In the genomic region with DNA sequence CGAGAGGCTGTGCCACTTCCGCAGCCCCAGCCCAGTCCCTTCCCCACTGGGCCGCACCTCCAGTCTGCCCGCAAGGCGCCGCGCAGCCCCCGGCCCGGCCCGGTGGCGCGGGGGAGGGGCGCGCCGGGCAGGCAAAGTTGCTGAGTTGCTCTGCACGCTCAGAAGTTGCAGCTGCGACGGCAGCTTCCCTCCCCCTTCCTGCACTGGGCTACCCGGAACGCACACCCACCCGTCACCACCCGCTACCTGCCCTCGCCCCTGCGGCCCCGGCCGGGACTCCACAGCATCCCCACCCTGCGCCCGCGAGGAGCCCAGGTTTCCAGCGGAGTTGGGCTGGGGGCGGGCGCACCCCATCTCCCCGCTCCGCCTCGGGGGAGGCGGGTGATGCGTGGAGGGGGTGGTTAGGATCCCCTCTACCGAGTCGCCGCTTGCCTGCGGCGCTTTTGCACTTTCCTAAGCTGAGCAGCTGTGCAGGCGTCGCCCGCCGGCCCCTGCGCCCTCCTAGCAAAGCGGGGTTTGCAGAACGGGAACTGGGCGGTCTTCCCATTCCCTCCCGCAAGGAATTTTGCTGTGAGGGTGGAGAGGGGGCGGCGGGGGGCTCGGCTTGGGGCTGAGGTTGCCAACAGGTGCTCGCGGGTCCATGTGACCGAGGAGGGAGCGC, we compare ENCODE assay signal across 8 cellular contexts. TPM values are rescaled to one million over a fixed set of nuclear protein-coding genes. Genes with fewer than 3 reads are reported as not detected.
A peak's percentile ranks its signal among the peaks of the same experiment; 100 is the strongest.
DNase-seq lines count a peak whose midpoint lies in the region; ATAC-seq and TF ChIP-seq lines count a peak whose summit lies in the region.

No MANE protein-coding gene starts in this region.

- WGBS in IMR-90 (ENCODE audit: extremely low coverage in 2 of 2, insufficient read length in 1 of 2), 2 experiments, result 8% methylated on average over 22 of the region's 58 CpGs; no CpG with 5 or more reads in 1 of the 2 experiments

- peak overlapping the region; percentile 89 for H3K4me2 ChIP-seq in IMR-90 (ENCODE audit: low read depth, low read length)

- H3K23ac ChIP-seq in IMR-90 (ENCODE audit: low read depth, low read length), result no peak overlapping the region

- H3K9me1 ChIP-seq in IMR-90 (ENCODE audit: insufficient read depth, low read length), result no peaks in the 10 kb centered on the region

- no peak for TF ChIP-seq POLR2A in IMR-90 (IDR thresholded peaks at IDR 0.05; ENCODE audit: low read depth, low read length)

- no peak overlapping the region; the same call in 1 of the 2 replicates for H3K4ac ChIP-seq in IMR-90 (ENCODE audit: low read depth, low read length)

- POLR2A ChIA-PET in A673 (lab: Charles Lee; ENCODE audit: low non-redundant PET), result no interaction called here
- POLR2A ChIA-PET in IMR-90 (lab: Charles Lee; ENCODE audit: unreplicated experiment), result no interaction called here

- DNase-seq in A673 (ENCODE audit: low spot score), result peak; percentile 75
- DNase-seq in IMR-90, result no peak
- DNase-seq in choroid plexus epithelial cell (ENCODE audit: low read depth), result peak; percentile 56
- peak; percentile 78 to 92 for DNase-seq in left lung
- peak; percentile 14 for DNase-seq in stimulated activated CD8-positive, alpha-beta memory T cell treated with anti-CD3 and anti-CD28 coated beads, Interleukin-15, amount 100 ng/mL, for 1 hour (ENCODE audit: low read depth)

- ATAC-seq in GM18868 (IDR thresholded peaks at IDR 0.05; ENCODE audit: unreplicated experiment) (peak; percentile 58), IMR-90 (ENCODE audit: low read depth) (peak; percentile 56), left lung (peak; percentile 84), HG03571 (IDR thresholded peaks at IDR 0.05; ENCODE audit: unreplicated experiment) (no peak)

- H3K36me3 ChIP-seq in A673 (ENCODE audit: insufficient read depth, low read length, poor library complexity, severe bottlenecking) (no peaks in the 10 kb centered on the region), IMR-90 (ENCODE audit: control insufficient read depth, insufficient read depth, low read length) (no peaks in the 10 kb centered on the region), left lung (no peaks in the 10 kb centered on the region)

- H2AK9ac ChIP-seq in IMR-90 (replicated peaks; ENCODE audit: low read depth, low read length, poor library complexity), result peak overlapping the region; percentile 11

- no TSS peak for BruUV-seq in A673 (replicated peaks; lab: Mats Ljungman, UMichigan)
- no TSS peak for BruUV-seq in IMR-90 (replicated peaks; lab: Mats Ljungman, UMichigan)

- peak overlapping the region; percentile 94 for H2AFZ ChIP-seq in IMR-90 (replicated peaks; ENCODE audit: low read length, poor library complexity)

- H4K91ac ChIP-seq in IMR-90 (ENCODE audit: insufficient read depth, low read depth, low read length), result no peak overlapping the region

- H3K9ac ChIP-seq in IMR-90 (ENCODE audit: low read depth, low read length), result peak overlapping the region; percentile 46

- no peaks in the 10 kb centered on the region for H3K79me1 ChIP-seq in IMR-90 (ENCODE audit: low read depth in 1 of 2, low read length in 2 of 2)

- no peak overlapping the region for H2AK5ac ChIP-seq in IMR-90 (ENCODE audit: low read depth, low read length)

- peak overlapping the region; percentile 70 for H3K4me3 ChIP-seq in A673 (ENCODE audit: low read depth, low read length, poor library complexity, severe bottlenecking)
- H3K4me3 ChIP-seq in IMR-90 (ENCODE audit: insufficient read depth, low read depth, low read length), result peak overlapping the region; percentile 32
- peak overlapping the region; percentile 60 for H3K4me3 ChIP-seq in choroid plexus epithelial cell (ENCODE audit: low read depth, low read length)
- peak overlapping the region; percentile 64 to 73 for H3K4me3 ChIP-seq in left lung

- no peak overlapping the region; the same call in 1 of the 2 replicates for H4K5ac ChIP-seq in IMR-90 (ENCODE audit: low read depth, low read length)

- H3K27me3 ChIP-seq in A673 (replicated peaks; ENCODE audit: insufficient read depth, low read depth, low read length, poor library complexity), result no peaks in the 10 kb centered on the region
- no peaks in the 10 kb centered on the region for H3K27me3 ChIP-seq in IMR-90 (ENCODE audit: control insufficient read depth, insufficient read depth, low read length)
- no peaks in the 10 kb centered on the region for H3K27me3 ChIP-seq in left lung

- dilution Hi-C loops in IMR-90 (cut with HindIII; ENCODE audit: low sequenced_read_pairs, unreplicated experiment), result no loop called here

- no peak overlapping the region for H3K14ac ChIP-seq in IMR-90 (replicated peaks; ENCODE audit: low read depth, low read length)

- H2BK20ac ChIP-seq in IMR-90 (ENCODE audit: low read depth, low read length), result no peak overlapping the region

- intact Hi-C loops in A673 (cut with micrococcal nuclease; ENCODE audit: unreplicated experiment) (loop anchor here (5.0 to 10.0 kb wide), 3 partner anchors 55 to 357 kb away; partner anchors contain the start of gene RREB1), IMR-90 (cut with micrococcal nuclease) (no loop called here), left lung (cut with DNase I) (no loop called here)

- in situ Hi-C loops in IMR-90 (cut with MboI; ENCODE audit: low sequenced_read_pairs), result no loop called here

- no peaks in the 10 kb centered on the region for H3K9me3 ChIP-seq in A673 (ENCODE audit: low read depth, low read length, poor library complexity, severe bottlenecking)
- H3K9me3 ChIP-seq in IMR-90 (ENCODE audit: control insufficient read depth, insufficient read depth, low read length), result no peaks in the 10 kb centered on the region
- H3K9me3 ChIP-seq in left lung, result no peaks in the 10 kb centered on the region

- no peak overlapping the region for H2BK5ac ChIP-seq in IMR-90 (ENCODE audit: low read depth, low read length, poor library complexity, severe bottlenecking)

- H3K4me1 ChIP-seq in A673 (ENCODE audit: insufficient read depth, low read length, poor library complexity, severe bottlenecking), result peaks cover 46% of the 10 kb centered on the region
- H3K4me1 ChIP-seq in IMR-90 (ENCODE audit: control insufficient read depth, insufficient read depth, low read length), result peaks cover 4% of the 10 kb centered on the region
- peaks cover 3 to 34% of the 10 kb centered on the region in 2 donors for H3K4me1 ChIP-seq in left lung

- TF ChIP-seq CTCF in A673 (conservative IDR thresholded peaks at IDR 0.05; ENCODE audit: low read depth, low read length) (no peak), IMR-90 (conservative IDR thresholded peaks at IDR 0.05; ENCODE audit: low read depth, low read length) (no peak), VCaP (conservative IDR thresholded peaks at IDR 0.05) (no peak), choroid plexus epithelial cell (conservative IDR thresholded peaks at IDR 0.05; ENCODE audit: low read depth, low read length) (no peak), left lung (IDR thresholded peaks at IDR 0.05) (no peak)

- no peak overlapping the region for H2BK15ac ChIP-seq in IMR-90 (ENCODE audit: low read depth, low read length)

- H4K20me1 ChIP-seq in IMR-90 (ENCODE audit: insufficient read depth, low read length), result no peaks in the 10 kb centered on the region

- H3K18ac ChIP-seq in IMR-90 (ENCODE audit: low read depth, low read length), result no peak overlapping the region

- CTCF ChIA-PET in A673 (lab: Charles Lee) (interaction anchor here (1.4 kb wide), 1 partner anchor 355 kb away, joined by 5 read pairs; no protein-coding TSS in a partner anchor), IMR-90 (lab: Yijun Ruan, JAX) (no interaction called here)

- H4K8ac ChIP-seq in IMR-90 (ENCODE audit: low read depth in 2 of 2, low read length in 2 of 2), result peak overlapping the region; percentile 69 to 70; a peak in 2 of 4 replicates

- no peak overlapping the region for H3K56ac ChIP-seq in IMR-90 (ENCODE audit: extremely low read depth, insufficient read depth, low read length)

- no peak for TF ChIP-seq RAD21 in IMR-90 (IDR thresholded peaks at IDR 0.05; ENCODE audit: low read length)

- H2BK120ac ChIP-seq in IMR-90 (ENCODE audit: low read depth, low read length), result 0 out of 2 replicates have a peak overlapping the region, but pooled peaks have one; percentile 49

- H3K27ac ChIP-seq in A673 (ENCODE audit: low read depth, low read length, poor library complexity, severe bottlenecking) (peak overlapping the region; percentile 75), IMR-90 (ENCODE audit: insufficient read depth, low read length) (no peak overlapping the region), VCaP (peak overlapping the region; percentile 51), left lung (peak overlapping the region; percentile 87 to 90)

TF ChIP-seq in IMR-90, 13 proteins besides CTCF, POLR2A, EP300 and RAD21 (continues in another document):
- TF ChIP-seq RFX5 (IDR thresholded peaks at IDR 0.05; ENCODE audit: low read depth, low read length) (no peak), SMC3 (IDR thresholded peaks at IDR 0.05; ENCODE audit: low read depth, low read length) (no peak), RCOR1 (IDR thresholded peaks at IDR 0.05; ENCODE audit: insufficient replicate concordance, low read length) (no peak), NFE2L2 (IDR thresholded peaks at IDR 0.05; ENCODE audit: low read depth, low read length) (no peak), USF2 (IDR thresholded peaks at IDR 0.05; ENCODE audit: low read depth, low read length) (no peak), CHD1 (IDR thresholded peaks at IDR 0.05; ENCODE audit: low read depth, low read length) (no peak), MAFK (IDR thresholded peaks at IDR 0.05; ENCODE audit: low read depth, low read length) (no peak)
- TF ChIP-seq, protein P1, sequence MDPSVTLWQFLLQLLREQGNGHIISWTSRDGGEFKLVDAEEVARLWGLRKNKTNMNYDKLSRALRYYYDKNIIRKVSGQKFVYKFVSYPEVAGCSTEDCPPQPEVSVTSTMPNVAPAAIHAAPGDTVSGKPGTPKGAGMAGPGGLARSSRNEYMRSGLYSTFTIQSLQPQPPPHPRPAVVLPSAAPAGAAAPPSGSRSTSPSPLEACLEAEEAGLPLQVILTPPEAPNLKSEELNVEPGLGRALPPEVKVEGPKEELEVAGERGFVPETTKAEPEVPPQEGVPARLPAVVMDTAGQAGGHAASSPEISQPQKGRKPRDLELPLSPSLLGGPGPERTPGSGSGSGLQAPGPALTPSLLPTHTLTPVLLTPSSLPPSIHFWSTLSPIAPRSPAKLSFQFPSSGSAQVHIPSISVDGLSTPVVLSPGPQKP (IDR thresholded peaks at IDR 0.05; ENCODE audit: borderline replicate concordance, low read depth, low read length), result no peak

RNA-seq across cellular contexts. Expression of gene RREB1, which starts 55.9 kb away (rescaled TPM):
- total RNA-seq in A673 (2021) (55.5 and 61.6 TPM in 2 replicates), IMR-90 (2012; rRNA removed) (8.4 and 8.6 TPM in 2 replicates), left lung (10 to 100 TPM; 49.3 to 54.0 TPM)
- 4.7 and 14.5 TPM in 2 replicates for polyA plus RNA-seq in IMR-90 (2012; rRNA removed)
- 2.1 and 2.4 TPM in 2 replicates for polyA plus RNA-seq in IMR-90 (2012; cell fraction: cytosol; rRNA removed)
- 13.2 and 13.5 TPM in 2 replicates for polyA plus RNA-seq in IMR-90 (2012; cell fraction: nucleus; rRNA removed; ENCODE audit: low replicate concordance)
